In genomic region chr10:45408421-45409319, GRCh38 we compare ENCODE assay signal across 1 cellular context.
A peak's percentile ranks its signal among the peaks of the same experiment; 100 is the strongest.
TF ChIP-seq lines count a peak whose summit lies in the region.

No MANE protein-coding gene starts in this region.

TF ChIP-seq in K562, 482 proteins besides CTCF, POLR2A, EP300 and RAD21 (continued from another document):
- TF ChIP-seq NR0B1 (IDR thresholded peaks at IDR 0.05; ENCODE audit: partially characterized antibody), result no peak
- TF ChIP-seq ZNF280A (IDR thresholded peaks at IDR 0.05; ENCODE audit: low read depth, partially characterized antibody), result no peak
- peak; percentile 70 for TF ChIP-seq ZNF316 (IDR thresholded peaks at IDR 0.05)
- no peak for TF ChIP-seq ZNF75A (CRISPR knock-in tag; IDR thresholded peaks at IDR 0.05)
- peak; percentile 75; the same call in 1 of the 2 replicates for TF ChIP-seq PHF21A (IDR thresholded peaks at IDR 0.05; ENCODE audit: borderline replicate concordance, low read depth)
- TF ChIP-seq PRPF4 (IDR thresholded peaks at IDR 0.05; ENCODE audit: insufficient read depth, low read depth, low read length, poor library complexity, severe bottlenecking), result no peak
- TF ChIP-seq MAZ (CRISPR knock-in tag; conservative IDR thresholded peaks at IDR 0.05 in 1 of 2, IDR thresholded peaks at IDR 0.05 in 1 of 2), result 0 out of 4 replicates have a peak, but pooled peaks of 1 of the 2 experiments have one; percentile 15
- TF ChIP-seq, protein P1, sequence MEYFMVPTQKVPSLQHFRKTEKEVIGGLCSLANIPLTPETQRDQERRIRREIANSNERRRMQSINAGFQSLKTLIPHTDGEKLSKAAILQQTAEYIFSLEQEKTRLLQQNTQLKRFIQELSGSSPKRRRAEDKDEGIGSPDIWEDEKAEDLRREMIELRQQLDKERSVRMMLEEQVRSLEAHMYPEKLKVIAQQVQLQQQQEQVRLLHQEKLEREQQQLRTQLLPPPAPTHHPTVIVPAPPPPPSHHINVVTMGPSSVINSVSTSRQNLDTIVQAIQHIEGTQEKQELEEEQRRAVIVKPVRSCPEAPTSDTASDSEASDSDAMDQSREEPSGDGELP (CRISPR knock-in tag; IDR thresholded peaks at IDR 0.05; ENCODE audit: borderline replicate concordance), result peak; percentile 59; the same call in 1 of the 2 replicates
- no peak for TF ChIP-seq CBFA2T2 (conservative IDR thresholded peaks at IDR 0.05)
